Comparison of ENCODE assay signal across 8 cellular contexts in genomic region chr12:122471324-122472226, GRCh38. TPM values are rescaled to one million over a fixed set of nuclear protein-coding genes. Genes with fewer than 3 reads are reported as not detected.
DNase-seq lines count a peak whose midpoint lies in the region; ATAC-seq and TF ChIP-seq lines count a peak whose summit lies in the region.

No MANE protein-coding gene starts in this region.

- peaks cover 28% of the 10 kb centered on the region for H3K36me3 Mint-ChIP-seq in activated naive CD4-positive, alpha-beta T cell treated with anti-CD3 and anti-CD28 coated beads for 36 hours (ENCODE audit: low read depth)
- H3K36me3 Mint-ChIP-seq in activated naive CD4-positive, alpha-beta T cell treated with anti-CD3 and anti-CD28 coated beads, Interleukin-2, amount 10 ng/mL, durations not matched to agents 7 days and 5 days: peaks cover 30% of the 10 kb centered on the region

- no peaks in the 10 kb centered on the region for H3K9me3 Mint-ChIP-seq in activated naive CD4-positive, alpha-beta T cell treated with anti-CD3 and anti-CD28 coated beads for 36 hours
- no peaks in the 10 kb centered on the region for H3K9me3 Mint-ChIP-seq in activated naive CD4-positive, alpha-beta T cell treated with anti-CD3 and anti-CD28 coated beads, Interleukin-2, amount 10 ng/mL, durations not matched to agents 7 days and 5 days

- H3K27me3 ChIP-seq in neutrophil: no peaks in the 10 kb centered on the region

- DNase-seq in activated naive CD4-positive, alpha-beta T cell treated with anti-CD3 and anti-CD28 coated beads for 36 hours: peak; percentile 24
- no peak for DNase-seq in activated naive CD4-positive, alpha-beta T cell treated with anti-CD3 and anti-CD28 coated beads, Interleukin-2, amount 10 ng/mL, durations not matched to agents 7 days and 5 days
- peak; percentile 19 for DNase-seq in NCI-H128 (lab: John Stamatoyannopoulos, UW; ENCODE audit: unreplicated experiment)
- DNase-seq in SW 1271 (lab: John Stamatoyannopoulos, UW): peak; percentile 10 to 74
- peak; percentile 83 for DNase-seq in fibroblast of mammary gland (ENCODE audit: low read depth)
- no peak for DNase-seq in NCI-H187 treated with DMSO at 0.1 percent for 48 hours (lab: John Stamatoyannopoulos, UW)

- TF ChIP-seq CTCF in fibroblast of mammary gland (conservative IDR thresholded peaks at IDR 0.05; ENCODE audit: control insufficient read depth, insufficient read depth, low read depth, low read length): peak; percentile 74
- TF ChIP-seq CTCF in neutrophil (IDR thresholded peaks at IDR 0.05): peak; percentile 65

- no peaks in the 10 kb centered on the region for H3K27me3 Mint-ChIP-seq in activated naive CD4-positive, alpha-beta T cell treated with anti-CD3 and anti-CD28 coated beads for 36 hours (ENCODE audit: low read depth)
- no peaks in the 10 kb centered on the region for H3K27me3 Mint-ChIP-seq in activated naive CD4-positive, alpha-beta T cell treated with anti-CD3 and anti-CD28 coated beads, Interleukin-2, amount 10 ng/mL, durations not matched to agents 7 days and 5 days

- no peaks in the 10 kb centered on the region for H3K4me1 ChIP-seq in neutrophil (ENCODE audit: control insufficient read depth in 1 of 2, insufficient read depth in 1 of 2, low read depth in 1 of 2, low read length in 1 of 2)

- no peak overlapping the region for H3K4me3 Mint-ChIP-seq in activated naive CD4-positive, alpha-beta T cell treated with anti-CD3 and anti-CD28 coated beads for 36 hours
- H3K4me3 Mint-ChIP-seq in activated naive CD4-positive, alpha-beta T cell treated with anti-CD3 and anti-CD28 coated beads, Interleukin-2, amount 10 ng/mL, durations not matched to agents 7 days and 5 days: no peak overlapping the region

- peak overlapping the region; percentile 56 for H3K27ac ChIP-seq in neutrophil

- ATAC-seq in HG02885 (IDR thresholded peaks at IDR 0.05; ENCODE audit: poor library complexity, unreplicated experiment): no peak

- H3K4me1 Mint-ChIP-seq in activated naive CD4-positive, alpha-beta T cell treated with anti-CD3 and anti-CD28 coated beads for 36 hours (ENCODE audit: low read depth): peaks cover 23% of the 10 kb centered on the region
- peaks cover 21% of the 10 kb centered on the region for H3K4me1 Mint-ChIP-seq in activated naive CD4-positive, alpha-beta T cell treated with anti-CD3 and anti-CD28 coated beads, Interleukin-2, amount 10 ng/mL, durations not matched to agents 7 days and 5 days

- H3K4me3 ChIP-seq in fibroblast of mammary gland (ENCODE audit: control insufficient read depth, low read depth, low read length): no peak overlapping the region
- H3K4me3 ChIP-seq in neutrophil (ENCODE audit: low read depth in 1 of 2, low read length in 1 of 2): no peak overlapping the region

- peaks cover 45% of the 10 kb centered on the region for H3K36me3 ChIP-seq in neutrophil

- CTCF ChIA-PET in activated naive CD4-positive, alpha-beta T cell treated with anti-CD3 and anti-CD28 coated beads for 36 hours (lab: Charles Lee): interaction anchor here (0.6 to 5.8 kb wide), 33 partner anchors 9 to 459 kb away, joined by 3 to 113 read pairs (median 4); partner anchors contain the start of gene CLIP1
- CTCF ChIA-PET in activated naive CD4-positive, alpha-beta T cell treated with anti-CD3 and anti-CD28 coated beads, Interleukin-2, amount 10 ng/mL, durations not matched to agents 7 days and 5 days (lab: Charles Lee): interaction anchor here (0.7 to 5.9 kb wide), 24 partner anchors 9 to 322 kb away, joined by 3 to 192 read pairs (median 4); partner anchors contain the start of gene CLIP1

- no peaks in the 10 kb centered on the region for H3K9me3 ChIP-seq in neutrophil

- no peak overlapping the region for H3K27ac Mint-ChIP-seq in activated naive CD4-positive, alpha-beta T cell treated with anti-CD3 and anti-CD28 coated beads for 36 hours
- H3K27ac Mint-ChIP-seq in activated naive CD4-positive, alpha-beta T cell treated with anti-CD3 and anti-CD28 coated beads, Interleukin-2, amount 10 ng/mL, durations not matched to agents 7 days and 5 days: no peak overlapping the region

- intact Hi-C loops in activated naive CD4-positive, alpha-beta T cell treated with anti-CD3 and anti-CD28 coated beads for 36 hours (cut with micrococcal nuclease): loop anchor here (1.0 kb wide), 3 partner anchors 48 to 135 kb away; no protein-coding TSS in a partner anchor

RNA-seq across cellular contexts. Expression of gene ZCCHC8, which starts 29.2 kb away (rescaled TPM):
- total RNA-seq in activated naive CD4-positive, alpha-beta T cell treated with anti-CD3 and anti-CD28 coated beads for 36 hours: 10 to 100 TPM; 25.9 to 26.0 TPM

RNA-seq across cellular contexts. Expression of gene CLIP1, which starts 49.1 kb away (rescaled TPM):
- total RNA-seq in activated naive CD4-positive, alpha-beta T cell treated with anti-CD3 and anti-CD28 coated beads for 36 hours: 10 to 100 TPM; 50.7 to 51.3 TPM

RNA-seq across cellular contexts. Expression of gene RSRC2, which starts 55.2 kb away (rescaled TPM):
- 100 to 1,000 TPM; 117 to 127 TPM for total RNA-seq in activated naive CD4-positive, alpha-beta T cell treated with anti-CD3 and anti-CD28 coated beads for 36 hours

RNA-seq across cellular contexts. Expression of gene KNTC1, which starts 55.5 kb away (rescaled TPM):
- total RNA-seq in activated naive CD4-positive, alpha-beta T cell treated with anti-CD3 and anti-CD28 coated beads for 36 hours: 100 to 1,000 TPM; 141 to 142 TPM

Comparison
In these comparisons a context has a peak if more than half of its experiments do, and no peak if none do; other contexts are left out.
1. DNase-seq: peak in activated naive CD4-positive, alpha-beta T cell treated with anti-CD3 and anti-CD28 coated beads for 36 hours (single experiment), NCI-H128 (single experiment), SW 1271 (2 of 2) and fibroblast of mammary gland (single experiment); none in activated naive CD4-positive, alpha-beta T cell treated with anti-CD3 and anti-CD28 coated beads, Interleukin-2, amount 10 ng/mL, durations not matched to agents 7 days and 5 days (single experiment) and NCI-H187 treated with DMSO at 0.1 percent for 48 hours (single experiment).